ENCODE assay signal across 8 cellular contexts in genomic region chr3:50321146-50321843, GRCh38. TPM values are rescaled to one million over a fixed set of nuclear protein-coding genes. Genes with fewer than 3 reads are reported as not detected.
DNase-seq lines count a peak whose midpoint lies in the region; ATAC-seq and TF ChIP-seq lines count a peak whose summit lies in the region.

No MANE protein-coding gene starts in this region.

- ATAC-seq in gastroesophageal sphincter, result peak; percentile 90

- H3K9me3 ChIP-seq in SJCRH30 (replicated peaks), result no peaks in the 10 kb centered on the region
- no peaks in the 10 kb centered on the region for H3K9me3 ChIP-seq in gastroesophageal sphincter

- peaks cover 4% of the 10 kb centered on the region; the same call in 1 of the 2 replicates for H3K4me1 ChIP-seq in SJCRH30
- peaks cover 0 to 93% (median 46%) of the 10 kb centered on the region in 3 donors for H3K4me1 ChIP-seq in gastroesophageal sphincter

- peak; percentile 52 to 55 for TF ChIP-seq POLR2A in gastroesophageal sphincter (IDR thresholded peaks at IDR 0.05)

- H3K27ac ChIP-seq in SJCRH30, result peak overlapping the region; percentile 98
- H3K27ac ChIP-seq in gastroesophageal sphincter, result peak overlapping the region; percentile 61 to 97 (median 95)
- H3K27ac ChIP-seq in substantia nigra (ENCODE audit: low read depth, low read length, poor library complexity, severe bottlenecking), result peak overlapping the region; percentile 97

- peaks cover 5% of the 10 kb centered on the region for H3K36me3 ChIP-seq in SJCRH30
- H3K36me3 ChIP-seq in gastroesophageal sphincter, result peaks cover 0 to 49% of the 10 kb centered on the region in 2 donors

- TF ChIP-seq CTCF in LNCaP clone FGC (IDR thresholded peaks at IDR 0.05; ENCODE audit: control insufficient read depth, extremely low read depth, insufficient read depth), result no peak
- peak in 2 of 4 experiments; percentile 22 to 56 for TF ChIP-seq CTCF in gastroesophageal sphincter (IDR thresholded peaks at IDR 0.05)

- H3K4me3 ChIP-seq in LNCaP clone FGC (ENCODE audit: low read depth, low read length), result peak overlapping the region; percentile 95
- H3K4me3 ChIP-seq in SJCRH30, result peak overlapping the region; percentile 90
- H3K4me3 ChIP-seq in gastroesophageal sphincter, result peak overlapping the region; percentile 51 to 89

- peak; percentile 95 for DNase-seq in ELF-1 (ENCODE audit: low read depth, low spot score)
- peak; percentile 75 for DNase-seq in H4 (ENCODE audit: low spot score)
- no peak for DNase-seq in LNCaP clone FGC (ENCODE audit: low read depth)
- peak; percentile 89 to 92 for DNase-seq in SJCRH30
- peak; percentile 86 for DNase-seq in activated naive CD4-positive, alpha-beta T cell treated with Interleukin-2 at 50 U/mL for 16 hours
- peak in 55 of 56 donors; percentile 69 to 96 (median 89) for DNase-seq in nucleus accumbens (lab: John Stamatoyannopoulos, UW)
- peak; percentile 47 to 99 (median 90) for DNase-seq in substantia nigra (lab: John Stamatoyannopoulos, UW)

- H3K27me3 ChIP-seq in SJCRH30 (no peaks in the 10 kb centered on the region), gastroesophageal sphincter (no peaks in the 10 kb centered on the region)

- no peak for TF ChIP-seq EP300 in gastroesophageal sphincter (IDR thresholded peaks at IDR 0.05)

- WGBS in gastroesophageal sphincter (ENCODE audit: low coverage in 1 of 2), 2 donors, result no CpG with 5 or more reads among the region's 68 CpGs

RNA-seq across cellular contexts. Expression of gene HYAL2, which starts 1.2 kb away (rescaled TPM):
- 40.7 and 41.1 TPM in 2 replicates for total RNA-seq in H4 (2014; rRNA removed; shearing (Covaris generic))
- total RNA-seq in SJCRH30 (2014; rRNA removed; shearing (Covaris generic)), result 41.7 and 47.2 TPM in 2 replicates
- 10 to 100 TPM; 37.2 to 87.0 (median 74.8) TPM for total RNA-seq in gastroesophageal sphincter

RNA-seq across cellular contexts. Expression of gene TUSC2, which starts 6.7 kb away (rescaled TPM):
- 11.5 and 29.1 TPM in 2 replicates for total RNA-seq in H4 (2014; rRNA removed; shearing (Covaris generic))
- total RNA-seq in SJCRH30 (2014; rRNA removed; shearing (Covaris generic)), result 21.2 and 26.4 TPM in 2 replicates
- total RNA-seq in gastroesophageal sphincter, result 10 to 100 TPM; 23.8 to 36.2 (median 31.3) TPM

RNA-seq across cellular contexts. Expression of gene HYAL1, which starts 17.9 kb away (rescaled TPM):
- not detected in 2 replicates for total RNA-seq in H4 (2014; rRNA removed; shearing (Covaris generic))
- total RNA-seq in SJCRH30 (2014; rRNA removed; shearing (Covaris generic)), result 0.43 TPM in 1 of 2 replicates, not detected in the other
- 10 to 100 TPM in 2 of 4 donors, 1 to 10 TPM in 2; 4.8 to 12.3 (median 7.9) TPM for total RNA-seq in gastroesophageal sphincter

RNA-seq across cellular contexts. Expression of gene RASSF1, which starts 19.3 kb away (rescaled TPM):
- 4.2 and 7.7 TPM in 2 replicates for total RNA-seq in H4 (2014; rRNA removed; shearing (Covaris generic))
- 11.7 and 12.7 TPM in 2 replicates for total RNA-seq in SJCRH30 (2014; rRNA removed; shearing (Covaris generic))
- 10 to 100 TPM; 24.5 to 40.3 (median 26.9) TPM for total RNA-seq in gastroesophageal sphincter

RNA-seq across cellular contexts. Expression of gene HYAL3, which starts 22.1 kb away (rescaled TPM):
- 1.3 and 2.8 TPM in 2 replicates for total RNA-seq in H4 (2014; rRNA removed; shearing (Covaris generic))
- total RNA-seq in SJCRH30 (2014; rRNA removed; shearing (Covaris generic)), result 3.6 and 4.5 TPM in 2 replicates
- total RNA-seq in gastroesophageal sphincter, result 1 to 10 TPM; 2.4 to 8.8 (median 4.0) TPM
